Comparison of ENCODE assay signal across 2 cellular contexts in the genomic region with DNA sequence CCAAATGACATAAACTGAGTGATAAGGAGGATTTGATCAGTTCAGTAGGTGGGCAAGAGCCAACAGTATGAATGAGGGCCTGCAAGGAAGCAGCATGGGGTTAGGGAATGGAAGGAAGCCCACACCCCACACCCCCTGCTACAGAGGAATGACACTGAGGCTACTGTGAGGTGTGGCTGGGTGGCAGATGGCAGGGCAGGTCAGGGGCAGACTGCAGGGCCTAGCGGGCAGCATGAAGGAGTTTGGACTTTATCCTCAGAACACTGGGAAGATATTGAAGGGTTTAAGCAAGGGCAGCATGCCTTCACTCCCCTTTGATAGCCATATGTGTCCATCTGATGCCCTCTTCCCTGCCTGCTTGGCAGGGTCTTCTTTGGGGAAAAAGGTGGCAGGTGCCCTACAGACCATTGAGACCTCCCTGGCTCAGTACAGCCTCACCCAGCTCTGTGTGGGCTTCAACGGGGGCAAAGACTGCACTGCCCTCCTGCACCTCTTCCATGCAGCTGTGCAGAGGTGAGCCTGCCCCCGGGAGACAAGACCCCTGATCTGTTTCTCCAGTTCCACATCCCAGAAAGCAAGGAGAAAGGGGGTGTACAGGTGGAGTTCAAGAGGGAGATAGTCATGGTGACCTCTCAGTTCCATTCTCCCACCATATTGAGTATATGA.
TF ChIP-seq lines count a peak whose summit lies in the region.

No MANE protein-coding gene starts in this region.

TF ChIP-seq in GM23338, 12 proteins besides CTCF, POLR2A, EP300 and RAD21:
- TF ChIP-seq EZH2phosphoT487 (IDR thresholded peaks at IDR 0.05; ENCODE audit: unreplicated experiment), result no peak
- TF ChIP-seq JUNB (IDR thresholded peaks at IDR 0.05; ENCODE audit: unreplicated experiment), result no peak
- no peak for TF ChIP-seq CREB1 (CRISPR knock-in tag; IDR thresholded peaks at IDR 0.05; ENCODE audit: low read depth)

TF ChIP-seq in K562, 482 proteins besides CTCF, POLR2A, EP300 and RAD21:
- TF ChIP-seq, protein P1, sequence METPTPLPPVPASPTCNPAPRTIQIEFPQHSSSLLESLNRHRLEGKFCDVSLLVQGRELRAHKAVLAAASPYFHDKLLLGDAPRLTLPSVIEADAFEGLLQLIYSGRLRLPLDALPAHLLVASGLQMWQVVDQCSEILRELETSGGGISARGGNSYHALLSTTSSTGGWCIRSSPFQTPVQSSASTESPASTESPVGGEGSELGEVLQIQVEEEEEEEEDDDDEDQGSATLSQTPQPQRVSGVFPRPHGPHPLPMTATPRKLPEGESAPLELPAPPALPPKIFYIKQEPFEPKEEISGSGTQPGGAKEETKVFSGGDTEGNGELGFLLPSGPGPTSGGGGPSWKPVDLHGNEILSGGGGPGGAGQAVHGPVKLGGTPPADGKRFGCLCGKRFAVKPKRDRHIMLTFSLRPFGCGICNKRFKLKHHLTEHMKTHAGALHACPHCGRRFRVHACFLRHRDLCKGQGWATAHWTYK (CRISPR knock-in tag; IDR thresholded peaks at IDR 0.05), result no peak
- TF ChIP-seq RBFOX2 (IDR thresholded peaks at IDR 0.05; ENCODE audit: low read depth, low read length), result peak; percentile 27; the same call in 1 of the 2 replicates
